Comparison of ENCODE assay signal across 10 cellular contexts in genomic region chr13:101415358-101416174, GRCh38. TPM values are rescaled to one million over a fixed set of nuclear protein-coding genes. Genes with fewer than 3 reads are reported as not detected.
DNase-seq lines count a peak whose midpoint lies in the region; FAIRE-seq and TF ChIP-seq lines count a peak whose summit lies in the region.
"Had no signal": no experiment of that assay in that cellular context is flagged by ENCODE, and none has a peak within 500 bp of the region (broad histone marks: within the 10 kb centered on the region; RNA-seq: fewer than 3 reads in every experiment).

No MANE protein-coding gene starts in this region.

- TF ChIP-seq EP300 in ovary (IDR thresholded peaks at IDR 0.05): no peak

- WGBS in ovary, 3 donors: 20 to 28% (median 21%) methylated on average over 33 to 42 of the region's 43 CpGs

- in situ Hi-C loops in GM13976 (cut with MboI; ENCODE audit: low sequenced_read_pairs, unreplicated experiment): no loop called here

- H3K4me3 ChIP-seq in epithelial cell of esophagus (ENCODE audit: low read length) (peak overlapping the region; percentile 8), ovary (peak overlapping the region; percentile 15)

- FAIRE-seq in D721Med (lab: Jason Lieb, UNC): no peak
- FAIRE-seq: keratinocyte had no signal

- H3K9me3 ChIP-seq in ovary: no peaks in the 10 kb centered on the region

- DNase-seq in GM13976 (ENCODE audit: low spot score): peak; percentile 11
- DNase-seq in NCI-H1092 (lab: John Stamatoyannopoulos, UW): peak; percentile 53
- no peak for DNase-seq in epithelial cell of esophagus (ENCODE audit: low read depth)
- peak in 1 of 5 donors; percentile 57 for DNase-seq in ovary
- no peak for DNase-seq in DMS53 (lab: John Stamatoyannopoulos, UW)
- no peak for DNase-seq in HuH-7 (ENCODE audit: low spot score)
- no peak for DNase-seq in glomerular visceral epithelial cell (ENCODE audit: extremely low spot score)
- no peak for DNase-seq in D721Med (ENCODE audit: insufficient read length, low spot score)

- TF ChIP-seq CTCF in GM13976 (IDR thresholded peaks at IDR 0.05; ENCODE audit: borderline replicate concordance, control extremely low read depth, extremely low read depth, insufficient read depth, missing control alignments) (no peak), epithelial cell of esophagus (IDR thresholded peaks at IDR 0.05; ENCODE audit: insufficient read depth, low read depth, low read length, missing control alignments) (no peak), ovary (IDR thresholded peaks at IDR 0.05) (no peak), D721Med (IDR thresholded peaks at IDR 0.05; ENCODE audit: insufficient read depth, missing control alignments) (no peak)

- no peaks in the 10 kb centered on the region for H3K36me3 ChIP-seq in ovary

- no peaks in the 10 kb centered on the region for H3K4me1 ChIP-seq in ovary (ENCODE audit: insufficient read depth)

- TF ChIP-seq POLR2A in ovary (IDR thresholded peaks at IDR 0.05): no peak

- intact Hi-C loops in ovary (cut with DNase I): no loop called here

- peak overlapping the region in 1 of 2 donors; percentile 40 for H3K27ac ChIP-seq in ovary

- H3K27me3 ChIP-seq in ovary: no peaks in the 10 kb centered on the region

RNA-seq across cellular contexts. Expression of gene NALCN, which starts 0.7 kb away (rescaled TPM):
- total RNA-seq in ovary: 10 to 100 TPM in 1 of 7 donors, 1 to 10 TPM in 4, under 1 TPM in 2; 0.60 to 21.6 (median 1.4) TPM
- polyA plus RNA-seq in ovary: 1 to 10 TPM in 1 of 2 donors, under 1 TPM in 1; 0.17 to 2.0 TPM
- total RNA-seq: T-helper 2 cell treated with Interferon-gamma antibody and Interleukin-4, amounts not matched to agents 100 ng/mL and 5 ng/mL, for 36 hours had no signal

RNA-seq across cellular contexts. Expression of gene ITGBL1, which starts 36.9 kb away (rescaled TPM):
- total RNA-seq in ovary: 1 to 10 TPM in 5 of 7 donors, under 1 TPM in 2; 0.48 to 5.0 (median 1.8) TPM
- 1 to 10 TPM in 1 of 2 donors, under 1 TPM in 1; 0.45 to 9.3 TPM for polyA plus RNA-seq in ovary
- total RNA-seq: T-helper 2 cell treated with Interferon-gamma antibody and Interleukin-4, amounts not matched to agents 100 ng/mL and 5 ng/mL, for 36 hours had no signal

Comparison
In these comparisons a context has a peak if more than half of its experiments do, and no peak if none do; other contexts are left out.
1. DNase-seq: peak in GM13976 (single experiment) and NCI-H1092 (single experiment); none in epithelial cell of esophagus (single experiment), DMS53 (single experiment), HuH-7 (single experiment), glomerular visceral epithelial cell (single experiment) and D721Med (single experiment).